Comparison of ENCODE assay signal across 18 cellular contexts in the genomic region with DNA sequence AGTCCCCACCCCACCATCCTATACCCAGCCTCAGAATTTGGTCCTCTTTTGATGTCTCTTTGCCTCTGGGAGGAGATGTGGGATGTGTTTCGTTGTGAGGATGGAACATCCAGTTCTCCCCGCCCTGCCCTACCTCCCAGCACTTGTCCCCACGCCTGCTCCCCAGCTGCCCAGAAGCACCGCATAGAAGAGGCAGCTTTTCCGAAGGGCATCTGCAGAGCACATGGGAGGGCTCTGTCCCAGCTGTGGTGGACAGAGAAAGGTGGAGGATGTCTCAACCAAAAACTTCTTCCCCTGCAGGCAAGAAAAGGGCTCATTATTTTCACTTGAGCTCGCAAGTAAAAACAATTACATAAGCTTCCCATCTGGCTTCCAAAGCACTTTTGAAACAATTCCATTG.
DNase-seq lines count a peak whose midpoint lies in the region; ATAC-seq, FAIRE-seq and TF ChIP-seq lines count a peak whose summit lies in the region.
"Had no signal": no experiment of that assay in that cellular context is flagged by ENCODE, and none has a peak within 500 bp of the region (broad histone marks: within the 10 kb centered on the region; RNA-seq: fewer than 3 reads in every experiment).

No MANE protein-coding gene starts in this region.

- no peak for TF ChIP-seq CTCF in body of pancreas (IDR thresholded peaks at IDR 0.05)

- no peak for TF ChIP-seq POLR2A in body of pancreas (IDR thresholded peaks at IDR 0.05)

- H3K27ac ChIP-seq in body of pancreas, result no peak overlapping the region
- H3K27ac ChIP-seq: 22Rv1, BLaER1 had no signal

- peaks cover 16% of the 10 kb centered on the region for H3K4me1 ChIP-seq in body of pancreas

- H3K36me3 ChIP-seq in body of pancreas (replicated peaks in 1 of 2; ENCODE audit: insufficient read depth in 1 of 2, low read depth in 2 of 2), result no peaks in the 10 kb centered on the region
- H3K36me3 ChIP-seq: BLaER1 had no signal

- H3K27me3 ChIP-seq in body of pancreas, result no peaks in the 10 kb centered on the region
- H3K27me3 ChIP-seq: BLaER1 had no signal

- 73 to 83% methylated on average over 6 of the region's 6 CpGs for WGBS in body of pancreas, 2 donors

- DNase-seq in DMS 273 (lab: John Stamatoyannopoulos, UW; ENCODE audit: unreplicated experiment) (peak; percentile 26), DMS 273 treated with DMSO at 0.1 percent for 48 hours (lab: John Stamatoyannopoulos, UW) (no peak), RPMI7951 (ENCODE audit: low read depth) (peak; percentile 76), inferior parietal cortex (ENCODE audit: extremely low spot score) (peak; percentile 43), urothelium cell line (ENCODE audit: low spot score) (no peak), body of pancreas (no peak), posterior vena cava (ENCODE audit: low spot score) (no peak), RPMI8226 (no peak)
- DNase-seq: Calu3; CD4-positive, alpha-beta memory T cell; H7; KG1; NCI-H1417 treated with DMSO at 0.1 percent for 48 hours; NCI-H187 treated with DMSO at 0.1 percent for 48 hours; NCI-H345; NCI-H524 treated with DMSO at 0.1 percent for 48 hours had no signal

- ATAC-seq in body of pancreas, result no peak

- intact Hi-C loops in body of pancreas (cut with DNase I) (no loop called here), posterior vena cava (cut with DNase I) (no loop called here)

- peak; percentile 82 for FAIRE-seq in urothelium cell line (lab: Jason Lieb, UNC)

- no peak overlapping the region for H3K4me3 ChIP-seq in body of pancreas
- H3K4me3 ChIP-seq: BLaER1 had no signal

- H3K9me3 ChIP-seq in body of pancreas, result no peaks in the 10 kb centered on the region

Comparison
In these comparisons a context has a peak if more than half of its experiments do, and no peak if none do; other contexts are left out.
1. DNase-seq: peak in DMS 273 (single experiment), RPMI7951 (single experiment) and inferior parietal cortex (single experiment); none in DMS 273 treated with DMSO at 0.1 percent for 48 hours (single experiment), urothelium cell line (single experiment), body of pancreas (0 of 4), posterior vena cava (single experiment) and RPMI8226 (single experiment).